Comparison of ENCODE assay signal across 29 cellular contexts in genomic region chr16:23101012-23101550, GRCh38.
"Had no signal": no experiment of that assay in that cellular context is flagged by ENCODE, and none has a peak within 500 bp of the region (broad histone marks: within the 10 kb centered on the region; RNA-seq: fewer than 3 reads in every experiment).

No MANE protein-coding gene starts in this region.

- H3K4me3 ChIP-seq: PC-9, SJSA1 had no signal

- H2AFZ ChIP-seq: PC-9 had no signal

- H3K4me1 ChIP-seq: SJSA1 had no signal

- H3K4me2 ChIP-seq: PC-9, SK-N-SH had no signal

- H3K27me3 ChIP-seq: SJSA1 had no signal

- DNase-seq: Kasumi-1, KG1, MM.1S, MV-4-11, NCI-H1092, NCI-H1105, NCI-H1417 treated with DMSO at 0.1 percent for 48 hours, NCI-H1436 treated with DMSO at 0.1 percent for 48 hours, NCI-H1694 treated with DMSO at 0.1 percent for 48 hours, NCI-H187 treated with DMSO at 0.1 percent for 48 hours, NCI-H2029, NCI-H2081, NCI-H2171 treated with DMSO at 0.1 percent for 48 hours, NCI-H2227 treated with DMSO at 0.1 percent for 48 hours, NCI-H345, NCI-H446, NCI-H510A treated with DMSO at 0.1 percent for 48 hours, NCI-H524 treated with DMSO at 0.1 percent for 48 hours, NCI-H526 treated with DMSO at 0.1 percent for 48 hours, NCI-H82, PC-9, Right ventricle myocardium superior, SHP77 treated with DMSO at 0.1 percent for 48 hours, SK-N-SH, SW 1271 had no signal

- H3K9ac ChIP-seq: SK-N-SH had no signal

- FAIRE-seq: RCC 7860 had no signal

- H3K9me3 ChIP-seq: SJSA1, SK-N-SH had no signal

- ATAC-seq: Panc1 had no signal

- H3K27ac ChIP-seq: PC-9, RWPE1, SJSA1 had no signal
